1 cellular context compared by ENCODE assay signal in the genomic region with DNA sequence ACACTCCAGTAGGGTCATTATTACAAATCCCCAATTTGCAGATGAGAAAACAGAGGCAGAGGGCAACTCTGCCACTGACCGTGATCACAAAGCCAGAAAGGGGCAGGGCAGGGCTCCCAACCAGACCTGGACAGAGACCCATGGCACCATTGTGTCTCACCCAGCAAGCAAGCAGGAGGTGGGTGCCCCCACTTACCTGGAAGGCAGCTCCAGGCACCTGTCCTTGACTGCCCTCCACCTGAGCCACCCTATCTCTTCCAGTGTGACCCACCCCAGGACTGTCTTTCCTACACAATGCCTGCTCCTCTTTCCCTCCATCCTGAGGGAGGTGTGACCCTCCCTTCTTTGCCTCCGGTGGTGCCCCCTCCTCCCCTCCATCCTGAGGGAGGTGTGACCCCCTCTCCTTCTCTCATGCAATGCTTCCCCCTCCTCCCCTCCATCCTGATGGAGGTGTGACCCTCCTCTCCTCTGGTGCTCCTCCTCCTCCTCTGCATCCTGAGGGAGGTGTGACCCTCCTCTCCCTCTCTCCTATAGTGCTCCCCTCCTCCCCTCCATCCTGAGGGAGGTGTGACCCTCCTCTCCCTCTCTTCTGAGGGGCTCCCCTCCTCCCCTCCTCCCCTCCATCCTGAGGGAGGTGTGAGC.
TF ChIP-seq lines count a peak whose summit lies in the region.

No MANE protein-coding gene starts in this region.

TF ChIP-seq in K562, 482 proteins besides CTCF, POLR2A, EP300 and RAD21:
- peak; percentile 57; the same call in 1 of the 2 replicates for TF ChIP-seq ZNF263 (CRISPR knock-in tag; IDR thresholded peaks at IDR 0.05; ENCODE audit: borderline replicate concordance)
- TF ChIP-seq, protein P1, sequence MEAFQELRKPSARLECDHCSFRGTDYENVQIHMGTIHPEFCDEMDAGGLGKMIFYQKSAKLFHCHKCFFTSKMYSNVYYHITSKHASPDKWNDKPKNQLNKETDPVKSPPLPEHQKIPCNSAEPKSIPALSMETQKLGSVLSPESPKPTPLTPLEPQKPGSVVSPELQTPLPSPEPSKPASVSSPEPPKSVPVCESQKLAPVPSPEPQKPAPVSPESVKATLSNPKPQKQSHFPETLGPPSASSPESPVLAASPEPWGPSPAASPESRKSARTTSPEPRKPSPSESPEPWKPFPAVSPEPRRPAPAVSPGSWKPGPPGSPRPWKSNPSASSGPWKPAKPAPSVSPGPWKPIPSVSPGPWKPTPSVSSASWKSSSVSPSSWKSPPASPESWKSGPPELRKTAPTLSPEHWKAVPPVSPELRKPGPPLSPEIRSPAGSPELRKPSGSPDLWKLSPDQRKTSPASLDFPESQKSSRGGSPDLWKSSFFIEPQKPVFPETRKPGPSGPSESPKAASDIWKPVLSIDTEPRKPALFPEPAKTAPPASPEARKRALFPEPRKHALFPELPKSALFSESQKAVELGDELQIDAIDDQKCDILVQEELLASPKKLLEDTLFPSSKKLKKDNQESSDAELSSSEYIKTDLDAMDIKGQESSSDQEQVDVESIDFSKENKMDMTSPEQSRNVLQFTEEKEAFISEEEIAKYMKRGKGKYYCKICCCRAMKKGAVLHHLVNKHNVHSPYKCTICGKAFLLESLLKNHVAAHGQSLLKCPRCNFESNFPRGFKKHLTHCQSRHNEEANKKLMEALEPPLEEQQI (IDR thresholded peaks at IDR 0.05) = no peak
